Comparison of ENCODE assay signal across 14 cellular contexts in the genomic region with DNA sequence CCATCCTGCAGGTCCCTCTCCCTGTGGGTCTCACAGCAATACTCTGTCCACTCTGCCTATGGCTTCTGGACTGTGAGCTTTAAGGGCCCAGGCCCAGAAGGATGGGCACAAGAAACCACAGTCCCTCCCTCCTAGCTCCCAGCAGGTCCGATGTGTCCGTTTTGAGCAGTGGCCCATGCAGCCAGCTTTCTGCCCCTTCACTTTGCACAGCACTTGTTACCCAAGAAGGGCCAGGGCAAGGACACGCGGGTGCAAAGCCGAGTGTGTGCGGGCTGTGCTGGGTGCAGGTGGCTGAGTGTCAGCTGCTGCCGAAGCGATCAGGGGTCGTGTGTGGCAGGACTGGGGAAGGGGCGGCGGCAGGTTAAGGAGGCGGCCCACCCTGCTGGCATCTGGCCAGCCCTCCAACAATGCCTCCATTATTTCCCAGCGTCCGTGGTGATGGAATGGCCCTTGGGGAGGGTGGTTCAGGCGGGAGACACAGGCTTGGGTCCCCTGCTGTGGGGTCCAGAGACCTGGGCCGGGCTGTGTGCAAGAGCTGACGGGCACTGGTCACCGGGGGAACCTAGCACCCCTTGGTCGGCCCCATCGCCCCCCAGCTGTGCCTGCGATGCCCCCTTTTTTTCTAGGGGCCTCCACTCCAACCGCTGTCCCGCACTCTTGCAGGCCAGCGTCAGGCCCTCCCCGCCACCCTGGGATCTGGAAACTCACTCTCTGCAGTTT. TPM values are rescaled to one million over a fixed set of nuclear protein-coding genes. Genes with fewer than 3 reads are reported as not detected.
"Had no signal": no experiment of that assay in that cellular context is flagged by ENCODE, and none has a peak within 500 bp of the region (broad histone marks: within the 10 kb centered on the region; RNA-seq: fewer than 3 reads in every experiment).

No MANE protein-coding gene starts in this region.

- ATAC-seq: activated naive CD8-positive, alpha-beta T cell treated with anti-CD3 and anti-CD28 coated beads, Interleukin-2, amount 50 U/mL, for 24 hours had no signal

- H3K36me3 ChIP-seq: ascending aorta had no signal

- H3K9me3 ChIP-seq: ascending aorta had no signal

- H3K27ac Mint-ChIP-seq: activated naive CD8-positive, alpha-beta T cell treated with anti-CD3 and anti-CD28 coated beads, Interleukin-2, amount 50 U/mL, for 24 hours; naive B cell; stimulated activated effector memory CD8-positive, alpha-beta T cell treated with anti-CD3 and anti-CD28 coated beads, Interleukin-12 subunit alpha, Interleukin-12 subunit beta, amount 100 ng/mL, for 72 hours; T-helper 1 cell treated with Interleukin-12 subunit alpha and Interleukin-12 subunit beta and Interleukin-4 antibody, amounts not matched to agents 30 μg/mL and 1 μg/mL, for 36 hours; type B pancreatic cell had no signal

- H3K4me1 ChIP-seq: ascending aorta had no signal

- H3K27ac ChIP-seq: ascending aorta, dorsolateral prefrontal cortex had no signal

- DNase-seq: activated CD4-positive, alpha-beta T cell treated with anti-CD3 and anti-CD28 coated beads, Interleukin-2, amount 50 U/mL, for 48 hours; activated T-cell treated with anti-CD3 and anti-CD28 coated beads, Interleukin-2, amount 50 U/mL, for 48 hours; dorsolateral prefrontal cortex had no signal

- H3K4me3 ChIP-seq: ascending aorta, dorsolateral prefrontal cortex, smooth muscle cell had no signal

- H3K9me3 Mint-ChIP-seq: activated naive CD8-positive, alpha-beta T cell treated with anti-CD3 and anti-CD28 coated beads, Interleukin-2, amount 50 U/mL, for 24 hours; naive B cell; stimulated activated effector memory CD8-positive, alpha-beta T cell treated with anti-CD3 and anti-CD28 coated beads, Interleukin-12 subunit alpha, Interleukin-12 subunit beta, amount 100 ng/mL, for 72 hours; T-helper 1 cell treated with Interleukin-12 subunit alpha and Interleukin-12 subunit beta and Interleukin-4 antibody, amounts not matched to agents 30 μg/mL and 1 μg/mL, for 36 hours; type B pancreatic cell had no signal

- H3K4me3 Mint-ChIP-seq: activated naive CD8-positive, alpha-beta T cell treated with anti-CD3 and anti-CD28 coated beads, Interleukin-2, amount 50 U/mL, for 24 hours; stimulated activated effector memory CD8-positive, alpha-beta T cell treated with anti-CD3 and anti-CD28 coated beads, Interleukin-12 subunit alpha, Interleukin-12 subunit beta, amount 100 ng/mL, for 72 hours; T-helper 1 cell treated with Interleukin-12 subunit alpha and Interleukin-12 subunit beta and Interleukin-4 antibody, amounts not matched to agents 30 μg/mL and 1 μg/mL, for 36 hours; type B pancreatic cell had no signal

- H3K4me2 ChIP-seq: smooth muscle cell had no signal

- H3K4me1 Mint-ChIP-seq: activated naive CD8-positive, alpha-beta T cell treated with anti-CD3 and anti-CD28 coated beads, Interleukin-2, amount 50 U/mL, for 24 hours; stimulated activated effector memory CD8-positive, alpha-beta T cell treated with anti-CD3 and anti-CD28 coated beads, Interleukin-12 subunit alpha, Interleukin-12 subunit beta, amount 100 ng/mL, for 72 hours had no signal

- H3K36me3 Mint-ChIP-seq: type B pancreatic cell had no signal

RNA-seq across cellular contexts. Expression of a gene that starts 0.7 kb away (rescaled TPM):
- total RNA-seq: ascending aorta, lung microvascular endothelial cell, posterior vena cava, right cardiac atrium, smooth muscle cell had no signal
- polyA plus RNA-seq: esophagus, right cardiac atrium, smooth muscle cell had no signal
